ENCODE assay signal across 8 cellular contexts in genomic region chr11:114060402-114061052, GRCh38. TPM values are rescaled to one million over a fixed set of nuclear protein-coding genes. Genes with fewer than 3 reads are reported as not detected.
DNase-seq lines count a peak whose midpoint lies in the region; ATAC-seq and TF ChIP-seq lines count a peak whose summit lies in the region.

No MANE protein-coding gene starts in this region.

- peaks cover 13% of the 10 kb centered on the region for H3K4me1 Mint-ChIP-seq in central memory CD8-positive, alpha-beta T cell
- peaks cover 5% of the 10 kb centered on the region for H3K4me1 Mint-ChIP-seq in stimulated activated naive CD8-positive, alpha-beta T cell treated with anti-CD3 and anti-CD28 coated beads, Interleukin-15, Interleukin-2, amounts not matched to agents 100 ng/mL and 50 ng/mL, for 24 hours (ENCODE audit: low read depth)

- peaks cover 8% of the 10 kb centered on the region for H3K36me3 Mint-ChIP-seq in central memory CD8-positive, alpha-beta T cell (ENCODE audit: insufficient read depth)
- no peaks in the 10 kb centered on the region for H3K36me3 Mint-ChIP-seq in stimulated activated naive CD8-positive, alpha-beta T cell treated with anti-CD3 and anti-CD28 coated beads, Interleukin-15, Interleukin-2, amounts not matched to agents 100 ng/mL and 50 ng/mL, for 24 hours (ENCODE audit: low read depth)

- peak overlapping the region; percentile 64 for H3K27ac Mint-ChIP-seq in central memory CD8-positive, alpha-beta T cell (ENCODE audit: low read depth)
- H3K27ac Mint-ChIP-seq in stimulated activated naive CD8-positive, alpha-beta T cell treated with anti-CD3 and anti-CD28 coated beads, Interleukin-15, Interleukin-2, amounts not matched to agents 100 ng/mL and 50 ng/mL, for 24 hours: no peak overlapping the region

- intact Hi-C loops in left colon (cut with DNase I, micrococcal nuclease): loop anchor here in 1 of 2 donors (5.0 kb wide), 1 partner anchor 122 kb away; no protein-coding TSS in a partner anchor

- CTCF ChIA-PET in GM10248 (lab: Yijun Ruan, JAX): interaction anchor here (1.2 kb wide), 1 partner anchor 11 kb away, joined by 3 read pairs; no protein-coding TSS in a partner anchor

- H3K4me3 Mint-ChIP-seq in central memory CD8-positive, alpha-beta T cell: peak overlapping the region; percentile 86
- H3K4me3 Mint-ChIP-seq in stimulated activated naive CD8-positive, alpha-beta T cell treated with anti-CD3 and anti-CD28 coated beads, Interleukin-15, Interleukin-2, amounts not matched to agents 100 ng/mL and 50 ng/mL, for 24 hours: peak overlapping the region; percentile 86

- peak; percentile 29 for DNase-seq in DMS53 treated with DMSO at 0.1 percent for 48 hours (lab: John Stamatoyannopoulos, UW; ENCODE audit: unreplicated experiment)
- no peak for DNase-seq in central memory CD8-positive, alpha-beta T cell (ENCODE audit: low spot score in 2 of 2)
- peak in 1 of 2 donors; percentile 61 for DNase-seq in left colon
- DNase-seq in dedifferentiated amniotic fluid mesenchymal stem cell (ENCODE audit: extremely low spot score): no peak
- DNase-seq in GM10248 (ENCODE audit: extremely low spot score): no peak

- POLR2A ChIA-PET in GM10248 (lab: Yijun Ruan, JAX): no interaction called here

- peak; percentile 41 for ATAC-seq in central memory CD8-positive, alpha-beta T cell (replicated peaks; ENCODE audit: extremely low read depth, poor library complexity, severe bottlenecking)
- ATAC-seq in left colon (peak; percentile 59), HG03457 (IDR thresholded peaks at IDR 0.05; ENCODE audit: unreplicated experiment) (no peak)

- no peak for TF ChIP-seq CTCF in GM10248 (IDR thresholded peaks at IDR 0.05; ENCODE audit: control extremely low read depth, extremely low read depth, low read depth, missing control alignments)

- no peaks in the 10 kb centered on the region for H3K9me3 Mint-ChIP-seq in central memory CD8-positive, alpha-beta T cell
- no peaks in the 10 kb centered on the region for H3K9me3 Mint-ChIP-seq in stimulated activated naive CD8-positive, alpha-beta T cell treated with anti-CD3 and anti-CD28 coated beads, Interleukin-15, Interleukin-2, amounts not matched to agents 100 ng/mL and 50 ng/mL, for 24 hours

- H3K27me3 Mint-ChIP-seq in central memory CD8-positive, alpha-beta T cell: peaks cover 35% of the 10 kb centered on the region
- H3K27me3 Mint-ChIP-seq in stimulated activated naive CD8-positive, alpha-beta T cell treated with anti-CD3 and anti-CD28 coated beads, Interleukin-15, Interleukin-2, amounts not matched to agents 100 ng/mL and 50 ng/mL, for 24 hours: peaks cover 35% of the 10 kb centered on the region

TF ChIP-seq in PFSK-1, 5 proteins besides CTCF, POLR2A, EP300 and RAD21:
- TF ChIP-seq REST (IDR thresholded peaks at IDR 0.05; ENCODE audit: insufficient read depth in 1 of 2, low read depth in 2 of 2, low read length in 2 of 2): no peak
- no peak for TF ChIP-seq TAF1 (IDR thresholded peaks at IDR 0.05; ENCODE audit: borderline replicate concordance, insufficient read depth, low read length)
- no peak for TF ChIP-seq SIN3A (IDR thresholded peaks at IDR 0.05; ENCODE audit: borderline replicate concordance, insufficient read depth, low read length)
- TF ChIP-seq FOXP2 (optimal IDR thresholded peaks at IDR 0.05; ENCODE audit: borderline replicate concordance, extremely low read depth, extremely low read length, insufficient read depth): peak; percentile 37
- no peak for TF ChIP-seq POLR2AphosphoS5 (IDR thresholded peaks at IDR 0.05; ENCODE audit: low read depth, low read length)

RNA-seq across cellular contexts. Expression of gene ZBTB16, which starts 1.0 kb away (rescaled TPM):
- polyA plus RNA-seq in PFSK-1 (2012; ENCODE audit: insufficient read length, low read depth): 6.2 TPM
- 10 to 100 TPM in 1 of 2 donors, 1 to 10 TPM in 1; 10.0 to 75.1 TPM for total RNA-seq in left colon
